In genomic region chrY:12905520-12905887, GRCh38 we compare ENCODE assay signal across 8 cellular contexts. TPM values are rescaled to one million over a fixed set of nuclear protein-coding genes. Genes with fewer than 3 reads are reported as not detected.
DNase-seq lines count a peak whose midpoint lies in the region; ATAC-seq and FAIRE-seq lines count a peak whose summit lies in the region.

No MANE protein-coding gene starts in this region.

- no peak for ATAC-seq in left colon

- intact Hi-C loops in left colon (cut with DNase I, micrococcal nuclease) = no loop called here

- H3K4me3 ChIP-seq in Jurkat, Clone E6-1 (ENCODE audit: low read length) = peak overlapping the region; percentile 69

- FAIRE-seq in GM18507 (lab: Jason Lieb, UNC) = peak; percentile 87

- DNase-seq in GM18507 (ENCODE audit: extremely low spot score, insufficient read length, low read depth) = no peak
- peak; percentile 68 for DNase-seq in Jurkat, Clone E6-1 (ENCODE audit: low read depth, low spot score)
- DNase-seq in activated CD4-positive, alpha-beta T cell treated with anti-CD3 and anti-CD28 coated beads, Interleukin-2, amount 50 U/mL, for 4 hours = peak; percentile 60 to 61
- peak; percentile 63 for DNase-seq in glomerular visceral epithelial cell (ENCODE audit: extremely low spot score)
- DNase-seq in stimulated activated CD4-positive, alpha-beta T cell treated with anti-CD3 and anti-CD28 coated beads, Interleukin-4, amount 100 ng/mL, for 48 hours (ENCODE audit: low read depth in 2 of 2) = peak; percentile 49 to 64
- DNase-seq in left colon = no peak
- no peak for DNase-seq in ureter (ENCODE audit: low spot score)
- DNase-seq in NCI-H2081 treated with DMSO at 0.1 percent for 48 hours (lab: John Stamatoyannopoulos, UW) = no peak

RNA-seq across cellular contexts. Expression of gene DDX3Y, which starts 0.8 kb away (rescaled TPM):
- polyA plus RNA-seq in Jurkat, Clone E6-1 (2012; ENCODE audit: insufficient read depth, insufficient read length) = not detected
- total RNA-seq in left colon = not detected
- not detected for total RNA-seq in ureter

Comparison
In these comparisons a context has a peak if more than half of its experiments do, and no peak if none do; other contexts are left out.
1. DNase-seq: peak in Jurkat, Clone E6-1 (single experiment), activated CD4-positive, alpha-beta T cell treated with anti-CD3 and anti-CD28 coated beads, Interleukin-2, amount 50 U/mL, for 4 hours (2 of 2), glomerular visceral epithelial cell (single experiment) and stimulated activated CD4-positive, alpha-beta T cell treated with anti-CD3 and anti-CD28 coated beads, Interleukin-4, amount 100 ng/mL, for 48 hours (2 of 2); none in GM18507 (single experiment), left colon (0 of 2), ureter (single experiment) and NCI-H2081 treated with DMSO at 0.1 percent for 48 hours (single experiment).